12 cellular contexts compared by ENCODE assay signal in the genomic region with DNA sequence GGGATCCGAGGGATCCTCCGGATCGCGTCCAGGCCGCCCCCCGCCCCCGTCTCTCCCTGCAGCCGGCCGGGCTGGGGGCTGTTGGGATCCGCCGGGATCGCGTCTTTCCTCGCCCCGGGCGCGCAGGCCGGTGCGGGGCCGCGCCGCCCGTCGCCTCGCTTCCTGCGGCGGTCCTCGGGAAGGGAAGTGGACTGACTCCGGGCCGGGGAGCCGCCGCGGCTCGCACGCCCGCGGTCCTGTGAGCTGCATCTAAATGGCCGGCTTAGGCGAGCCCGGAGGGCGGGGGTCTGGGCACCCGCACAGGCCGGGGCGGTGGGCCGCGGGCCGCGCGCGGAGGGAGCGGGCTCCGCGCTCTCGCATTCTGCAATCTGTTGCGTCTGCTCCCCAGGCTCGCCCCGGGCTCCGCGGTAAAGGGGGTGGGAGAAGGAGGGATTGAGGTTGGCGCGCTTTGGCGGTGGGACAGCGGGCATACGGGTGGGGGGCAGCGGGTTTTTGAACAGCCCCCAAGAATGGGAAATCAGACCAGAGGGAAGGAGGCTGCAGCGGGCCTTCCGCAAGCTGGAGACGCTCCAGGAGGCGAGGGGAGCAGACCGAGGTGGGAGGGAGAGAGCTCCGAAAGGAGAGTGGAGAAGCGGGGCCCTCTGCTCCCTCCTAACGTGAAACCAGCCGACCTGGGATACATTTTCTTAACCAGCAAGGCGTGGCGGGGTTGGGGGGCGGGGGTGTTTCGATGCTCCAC. TPM values are rescaled to one million over a fixed set of nuclear protein-coding genes. Genes with fewer than 3 reads are reported as not detected.
DNase-seq lines count a peak whose midpoint lies in the region; ATAC-seq and TF ChIP-seq lines count a peak whose summit lies in the region.
"Had no signal": no experiment of that assay in that cellular context is flagged by ENCODE, and none has a peak within 500 bp of the region (broad histone marks: within the 10 kb centered on the region; RNA-seq: fewer than 3 reads in every experiment).

No MANE protein-coding gene starts in this region.

- H3K4me3 Mint-ChIP-seq in nephron: peak overlapping the region; percentile 79 to 81 (median 80)

- peaks cover 11 to 38% (median 31%) of the 10 kb centered on the region in 9 donors for H3K4me1 ChIP-seq in heart right ventricle
- H3K4me1 ChIP-seq in ectodermal cell (ENCODE audit: control insufficient read depth, insufficient read depth, low read length): peaks cover 38% of the 10 kb centered on the region

- 1 to 2% methylated on average over 78 of the region's 78 CpGs for WGBS in heart right ventricle, 2 donors
- WGBS in ectodermal cell, 2 experiments: 1% methylated on average over 78 of the region's 78 CpGs
- 1% methylated on average over 37 to 47 of the region's 78 CpGs for WGBS in lower leg skin, 2 donors

- intact Hi-C loops in heart right ventricle (cut with DNase I): loop anchor here in 1 of 10 donors (10.0 kb wide), 1 partner anchor 233 kb away; no protein-coding TSS in a partner anchor
- intact Hi-C loops in left ventricle myocardium superior (cut with micrococcal nuclease): no loop called here
- intact Hi-C loops in lower leg skin (cut with DNase I; ENCODE audit: low total_unique reads): no loop called here

- H3K27me3 ChIP-seq in heart right ventricle (peaks cover 30 to 99% (median 98%) of the 10 kb centered on the region in 7 donors), ectodermal cell (ENCODE audit: control insufficient read depth, insufficient read depth, low read length, poor library complexity, severe bottlenecking) (peaks cover 98% of the 10 kb centered on the region)

- no peak for TF ChIP-seq POLR2A in lower leg skin (IDR thresholded peaks at IDR 0.05)

- no peaks in the 10 kb centered on the region for H3K9me3 Mint-ChIP-seq in nephron
- H3K9me3 Mint-ChIP-seq: stimulated activated effector memory CD8-positive, alpha-beta T cell treated with anti-CD3 and anti-CD28 coated beads, Interleukin-12 subunit alpha, Interleukin-12 subunit beta, amount 100 ng/mL, for 72 hours had no signal

- peaks cover 23% of the 10 kb centered on the region for H3K4me1 Mint-ChIP-seq in nephron

- peaks cover 94% of the 10 kb centered on the region for H3K27me3 Mint-ChIP-seq in nephron (ENCODE audit: low read depth)

- ATAC-seq in heart right ventricle (no peak), left ventricle myocardium superior (no peak), GM18511 (IDR thresholded peaks at IDR 0.05; ENCODE audit: unreplicated experiment) (no peak)
- ATAC-seq: stimulated activated effector memory CD8-positive, alpha-beta T cell treated with anti-CD3 and anti-CD28 coated beads, Interleukin-12 subunit alpha, Interleukin-12 subunit beta, amount 100 ng/mL, for 72 hours had no signal

- TF ChIP-seq CTCF in heart right ventricle (IDR thresholded peaks at IDR 0.05): no peak
- no peak for TF ChIP-seq CTCF in nephron (IDR thresholded peaks at IDR 0.05; ENCODE audit: unreplicated experiment in 3 of 3)
- TF ChIP-seq CTCF in lower leg skin (IDR thresholded peaks at IDR 0.05): no peak

- H3K9me3 ChIP-seq in heart right ventricle: no peaks in the 10 kb centered on the region
- H3K9me3 ChIP-seq in ectodermal cell (ENCODE audit: control insufficient read depth, low read length): no peaks in the 10 kb centered on the region
- H3K9me3 ChIP-seq: SJSA1 had no signal

- H3K4me3 ChIP-seq in heart right ventricle: peak overlapping the region; percentile 14 to 67 (median 54)
- H3K4me3 ChIP-seq in ectodermal cell (ENCODE audit: insufficient read depth, low read depth, low read length): peak overlapping the region; percentile 40
- no peak overlapping the region for H3K4me3 ChIP-seq in lower leg skin (ENCODE audit: low read depth, poor library complexity, severe bottlenecking)
- H3K4me3 ChIP-seq: SJSA1 had no signal

- no peaks in the 10 kb centered on the region for H3K36me3 ChIP-seq in heart right ventricle
- H3K36me3 ChIP-seq in ectodermal cell (ENCODE audit: control insufficient read depth, insufficient read depth, low read length): no peaks in the 10 kb centered on the region
- H3K36me3 ChIP-seq: SJSA1 had no signal

- H3K27ac ChIP-seq in heart right ventricle (no peak overlapping the region), ectodermal cell (ENCODE audit: insufficient read depth, low read depth, low read length, poor library complexity, severe bottlenecking) (no peak overlapping the region)
- H3K27ac ChIP-seq: SJSA1 had no signal

- H3K36me3 Mint-ChIP-seq in nephron (ENCODE audit: low read depth): no peaks in the 10 kb centered on the region
- H3K36me3 Mint-ChIP-seq: stimulated activated effector memory CD8-positive, alpha-beta T cell treated with anti-CD3 and anti-CD28 coated beads, Interleukin-12 subunit alpha, Interleukin-12 subunit beta, amount 100 ng/mL, for 72 hours had no signal

- H3K27ac Mint-ChIP-seq in nephron: no peak overlapping the region
- H3K27ac Mint-ChIP-seq: stimulated activated effector memory CD8-positive, alpha-beta T cell treated with anti-CD3 and anti-CD28 coated beads, Interleukin-12 subunit alpha, Interleukin-12 subunit beta, amount 100 ng/mL, for 72 hours had no signal

- DNase-seq in heart right ventricle: no peak
- no peak for DNase-seq in left ventricle myocardium superior
- DNase-seq in cerebellar cortex (ENCODE audit: low spot score): no peak
- DNase-seq in ureter (ENCODE audit: low spot score): no peak
- no peak for DNase-seq in lower leg skin (ENCODE audit: low spot score in 2 of 2)
- DNase-seq: HCEC 1CT, NCI-H187 treated with DMSO at 0.1 percent for 48 hours had no signal

RNA-seq across cellular contexts. Expression of a gene that starts 2.2 kb away (rescaled TPM):
- total RNA-seq in heart right ventricle: under 1 TPM in 1 of 10 donors, not detected in 9; 0.04 TPM
- polyA plus RNA-seq in heart right ventricle: under 1 TPM in 1 of 2 donors, not detected in 1; 0.09 TPM
- not detected for total RNA-seq in left ventricle myocardium superior
- 0.44 TPM for polyA plus RNA-seq in ectodermal cell (2013, experiment 1 of 4)
- polyA plus RNA-seq in ectodermal cell (2013, experiment 2 of 4): 0.36 TPM
- 0.80 TPM for polyA plus RNA-seq in ectodermal cell (2013, experiment 3 of 4)
- polyA plus RNA-seq in ectodermal cell (2013, experiment 4 of 4): 0.49 TPM
- 0.26 TPM for total RNA-seq in ureter
- under 1 TPM in 1 of 4 donors, not detected in 3; 0.10 TPM for total RNA-seq in lower leg skin
